8 cellular contexts compared by ENCODE assay signal in the genomic region with DNA sequence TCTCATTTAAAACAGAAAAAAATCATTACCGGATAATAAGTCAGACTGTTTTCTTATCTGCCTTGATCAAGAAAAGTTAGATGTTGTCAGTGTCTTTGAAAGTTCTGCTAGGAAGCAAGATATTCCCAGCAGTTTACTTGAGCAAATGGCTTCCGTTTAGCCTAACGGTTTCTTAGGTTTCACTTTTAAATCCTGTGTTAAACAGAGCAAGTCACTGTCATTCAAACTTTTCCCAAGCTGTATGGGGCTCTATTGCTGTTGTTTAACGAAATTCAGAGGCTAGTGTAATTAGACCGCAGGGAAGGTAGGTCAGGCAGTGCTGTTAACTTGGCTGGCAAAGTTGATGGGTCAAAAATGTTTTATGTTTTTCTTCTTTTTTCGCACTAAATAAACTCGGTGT.
DNase-seq lines count a peak whose midpoint lies in the region; ATAC-seq and TF ChIP-seq lines count a peak whose summit lies in the region.

No MANE protein-coding gene starts in this region.

- no peaks in the 10 kb centered on the region for H3K9me3 Mint-ChIP-seq in activated naive CD4-positive, alpha-beta T cell treated with anti-CD3 and anti-CD28 coated beads for 36 hours
- H3K9me3 Mint-ChIP-seq in activated naive CD4-positive, alpha-beta T cell treated with anti-CD3 and anti-CD28 coated beads, Interleukin-2, amount 50 U/mL, for 72 hours, result no peaks in the 10 kb centered on the region
- H3K9me3 Mint-ChIP-seq in T-helper 2 cell treated with Interferon-gamma antibody and Interleukin-4, amounts not matched to agents 5 μg/mL and 100 μg/mL, for 36 hours, result no peaks in the 10 kb centered on the region

- no peak for ATAC-seq in activated naive CD4-positive, alpha-beta T cell treated with anti-CD3 and anti-CD28 coated beads, Interleukin-2, amount 50 U/mL, for 72 hours
- no peak for ATAC-seq in thoracic aorta (ENCODE audit: insufficient number of reproducible peaks, low FRiP score, low read depth)
- ATAC-seq in HG03520 (IDR thresholded peaks at IDR 0.05; ENCODE audit: unreplicated experiment), result no peak

- H3K4me1 ChIP-seq in thoracic aorta (ENCODE audit: control insufficient read depth in 1 of 2, low read depth in 2 of 2), result no peaks in the 10 kb centered on the region

- H3K4me3 ChIP-seq in fibroblast of villous mesenchyme (ENCODE audit: low read depth, low read length) (peak overlapping the region; percentile 53), thoracic aorta (peak overlapping the region; percentile 61)

- TF ChIP-seq CTCF in fibroblast of villous mesenchyme (IDR thresholded peaks at IDR 0.05; ENCODE audit: insufficient read depth, low read depth, low read length) (no peak), thoracic aorta (IDR thresholded peaks at IDR 0.05) (no peak)

- DNase-seq in activated naive CD4-positive, alpha-beta T cell treated with anti-CD3 and anti-CD28 coated beads for 36 hours, result no peak
- no peak for DNase-seq in activated naive CD4-positive, alpha-beta T cell treated with anti-CD3 and anti-CD28 coated beads, Interleukin-2, amount 50 U/mL, for 72 hours (ENCODE audit: low spot score in 2 of 2)
- DNase-seq in T-helper 2 cell treated with Interferon-gamma antibody and Interleukin-4, amounts not matched to agents 5 μg/mL and 100 μg/mL, for 36 hours (ENCODE audit: low spot score), result no peak
- DNase-seq in fibroblast of villous mesenchyme (ENCODE audit: low read depth) (peak; percentile 39), thoracic aorta (ENCODE audit: low spot score) (no peak), NCI-H345 (lab: John Stamatoyannopoulos, UW) (no peak), NCI-H187 treated with DMSO at 0.1 percent for 48 hours (lab: John Stamatoyannopoulos, UW) (no peak)

- H3K27ac Mint-ChIP-seq in activated naive CD4-positive, alpha-beta T cell treated with anti-CD3 and anti-CD28 coated beads for 36 hours, result no peak overlapping the region
- no peak overlapping the region for H3K27ac Mint-ChIP-seq in activated naive CD4-positive, alpha-beta T cell treated with anti-CD3 and anti-CD28 coated beads, Interleukin-2, amount 50 U/mL, for 72 hours
- peak overlapping the region; percentile 86 for H3K27ac Mint-ChIP-seq in T-helper 2 cell treated with Interferon-gamma antibody and Interleukin-4, amounts not matched to agents 5 μg/mL and 100 μg/mL, for 36 hours

- H3K27me3 Mint-ChIP-seq in activated naive CD4-positive, alpha-beta T cell treated with anti-CD3 and anti-CD28 coated beads for 36 hours (ENCODE audit: low read depth), result peaks cover 2% of the 10 kb centered on the region
- no peaks in the 10 kb centered on the region for H3K27me3 Mint-ChIP-seq in T-helper 2 cell treated with Interferon-gamma antibody and Interleukin-4, amounts not matched to agents 5 μg/mL and 100 μg/mL, for 36 hours (ENCODE audit: low read depth)

- intact Hi-C loops in activated naive CD4-positive, alpha-beta T cell treated with anti-CD3 and anti-CD28 coated beads for 36 hours (cut with micrococcal nuclease), result no loop called here

- peaks cover 6% of the 10 kb centered on the region for H3K4me1 Mint-ChIP-seq in activated naive CD4-positive, alpha-beta T cell treated with anti-CD3 and anti-CD28 coated beads for 36 hours (ENCODE audit: low read depth)
- H3K4me1 Mint-ChIP-seq in T-helper 2 cell treated with Interferon-gamma antibody and Interleukin-4, amounts not matched to agents 5 μg/mL and 100 μg/mL, for 36 hours (ENCODE audit: low read depth), result peaks cover 34% of the 10 kb centered on the region

- no peaks in the 10 kb centered on the region for H3K9me3 ChIP-seq in thoracic aorta

- H3K4me3 Mint-ChIP-seq in activated naive CD4-positive, alpha-beta T cell treated with anti-CD3 and anti-CD28 coated beads for 36 hours, result peak overlapping the region; percentile 36
- peak overlapping the region; percentile 76 for H3K4me3 Mint-ChIP-seq in T-helper 2 cell treated with Interferon-gamma antibody and Interleukin-4, amounts not matched to agents 5 μg/mL and 100 μg/mL, for 36 hours

- CTCF ChIA-PET in activated naive CD4-positive, alpha-beta T cell treated with anti-CD3 and anti-CD28 coated beads for 36 hours (lab: Charles Lee), result interaction anchor here (0.8 to 1.4 kb wide), 2 partner anchors 21 to 67 kb away, joined by 3 read pairs; no protein-coding TSS in a partner anchor

- H3K27ac ChIP-seq in thoracic aorta, result no peak overlapping the region

- H3K27me3 ChIP-seq in thoracic aorta (replicated peaks; ENCODE audit: insufficient read depth), result no peaks in the 10 kb centered on the region

- H3K36me3 Mint-ChIP-seq in activated naive CD4-positive, alpha-beta T cell treated with anti-CD3 and anti-CD28 coated beads for 36 hours (ENCODE audit: low read depth), result no peaks in the 10 kb centered on the region
- no peaks in the 10 kb centered on the region for H3K36me3 Mint-ChIP-seq in activated naive CD4-positive, alpha-beta T cell treated with anti-CD3 and anti-CD28 coated beads, Interleukin-2, amount 50 U/mL, for 72 hours
- H3K36me3 Mint-ChIP-seq in T-helper 2 cell treated with Interferon-gamma antibody and Interleukin-4, amounts not matched to agents 5 μg/mL and 100 μg/mL, for 36 hours (ENCODE audit: low read depth), result peaks cover 8% of the 10 kb centered on the region

- H3K36me3 ChIP-seq in thoracic aorta, result no peaks in the 10 kb centered on the region
